In the genomic region with DNA sequence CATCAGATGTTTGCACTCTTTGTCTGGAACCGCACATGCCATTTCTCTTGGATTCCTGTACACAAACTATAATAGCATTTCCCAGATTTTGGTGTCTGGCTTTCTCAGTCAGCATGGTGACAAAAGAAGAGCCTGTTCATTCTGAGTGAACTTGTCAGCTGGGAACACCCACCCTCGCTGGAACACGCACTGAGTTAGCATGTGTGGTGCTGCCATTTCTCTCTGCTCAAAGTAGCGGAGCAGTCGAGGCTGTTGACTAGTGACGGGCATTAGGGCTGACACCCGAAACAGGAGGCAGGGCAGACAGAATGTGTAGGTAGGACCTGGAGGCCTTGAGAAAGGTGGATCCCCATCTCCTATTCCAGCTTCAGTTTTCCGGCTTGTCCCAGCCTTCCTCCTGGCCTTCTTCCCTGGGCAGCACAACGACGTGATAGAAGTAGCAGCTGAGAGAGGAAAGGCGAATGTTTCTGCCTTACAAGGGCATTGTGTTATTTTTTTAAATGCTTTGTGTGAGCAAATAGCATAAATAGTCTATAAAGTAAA, we compare ENCODE assay signal across 15 cellular contexts.
A peak's percentile ranks its signal among the peaks of the same experiment; 100 is the strongest.
DNase-seq lines count a peak whose midpoint lies in the region; ATAC-seq and TF ChIP-seq lines count a peak whose summit lies in the region.
"Had no signal": no experiment of that assay in that cellular context is flagged by ENCODE, and none has a peak within 500 bp of the region (broad histone marks: within the 10 kb centered on the region; RNA-seq: fewer than 3 reads in every experiment).

No MANE protein-coding gene starts in this region.

- no peak overlapping the region for H3K4me3 ChIP-seq in psoas muscle

- H3K4me1 Mint-ChIP-seq in CD14-positive monocyte = peaks cover 36% of the 10 kb centered on the region
- peaks cover 30% of the 10 kb centered on the region for H3K4me1 Mint-ChIP-seq in WTC11

- POLR2A ChIA-PET in WTC11 (lab: Charles Lee) = interaction anchor here (1.3 kb wide), 1 partner anchor 24 kb away, joined by 4 read pairs; no protein-coding TSS in a partner anchor

- H3K4me3 Mint-ChIP-seq in CD14-positive monocyte (no peak overlapping the region), WTC11 (no peak overlapping the region)
- H3K4me3 Mint-ChIP-seq: activated T-cell treated with anti-CD3 and anti-CD28 coated beads, Interleukin-2, amount 50 U/mL, for 24 hours had no signal

- H3K9me3 Mint-ChIP-seq in CD14-positive monocyte = no peaks in the 10 kb centered on the region
- no peaks in the 10 kb centered on the region for H3K9me3 Mint-ChIP-seq in WTC11
- H3K9me3 Mint-ChIP-seq: activated T-cell treated with anti-CD3 and anti-CD28 coated beads, Interleukin-2, amount 50 U/mL, for 24 hours had no signal

- H3K36me3 Mint-ChIP-seq in CD14-positive monocyte = no peaks in the 10 kb centered on the region
- H3K36me3 Mint-ChIP-seq in WTC11 = no peaks in the 10 kb centered on the region

- no peak for TF ChIP-seq CTCF in CD14-positive monocyte (IDR thresholded peaks at IDR 0.05)
- TF ChIP-seq CTCF in WTC11 (IDR thresholded peaks at IDR 0.05) = no peak
- TF ChIP-seq CTCF in psoas muscle (IDR thresholded peaks at IDR 0.05) = no peak

- H3K27me3 Mint-ChIP-seq in CD14-positive monocyte (ENCODE audit: low read depth in 3 of 3) (peaks cover 0 to 1% (median 0%) of the 10 kb centered on the region in 3 donors), WTC11 (ENCODE audit: low read depth) (no peaks in the 10 kb centered on the region; the same call in 1 of the 2 replicates)

- DNase-seq in CD14-positive monocyte (ENCODE audit: low spot score) = no peak
- no peak for DNase-seq in WTC11 (ENCODE audit: low spot score)
- peak; percentile 25 for DNase-seq in iPS-NIHi7 (ENCODE audit: extremely low spot score)
- DNase-seq in psoas muscle = no peak
- no peak for DNase-seq in NCI-H2029 treated with DMSO at 0.1 percent for 48 hours (lab: John Stamatoyannopoulos, UW)
- DNase-seq: activated CD4-positive, CD25-positive, alpha-beta regulatory T cell treated with anti-CD3 and anti-CD28 coated beads, Interleukin-2, amount 50 U/mL, for 72 hours; activated T-cell treated with anti-CD3 and anti-CD28 coated beads, Interleukin-2, amount 50 U/mL, for 24 hours; DMS79 treated with DMSO at 0.1 percent for 48 hours; NCI-H2107 had no signal

- peak; percentile 52 for ATAC-seq in WTC11
- no peak for ATAC-seq in psoas muscle
- no peak for ATAC-seq in HG03469 (IDR thresholded peaks at IDR 0.05; ENCODE audit: unreplicated experiment)
- no peak for ATAC-seq in HG03460 (IDR thresholded peaks at IDR 0.05; ENCODE audit: unreplicated experiment)
- no peak for ATAC-seq in HG02840 (IDR thresholded peaks at IDR 0.05; ENCODE audit: low FRiP score, unreplicated experiment)

- no peaks in the 10 kb centered on the region for H3K36me3 ChIP-seq in psoas muscle (ENCODE audit: insufficient read depth in 1 of 2, low read depth in 1 of 2)
- H3K36me3 ChIP-seq: neutrophil had no signal

- H3K4me1 ChIP-seq in psoas muscle = peaks cover 47% of the 10 kb centered on the region

- H3K27me3 ChIP-seq in psoas muscle (ENCODE audit: insufficient read depth in 3 of 3, low read length in 2 of 3) = no peaks in the 10 kb centered on the region
- H3K27me3 ChIP-seq: foreskin keratinocyte, neutrophil had no signal

- H3K27ac Mint-ChIP-seq in CD14-positive monocyte = peak overlapping the region in 4 of 7 donors; percentile 6 to 77 (median 48)
- H3K27ac Mint-ChIP-seq in WTC11 = no peak overlapping the region
- H3K27ac Mint-ChIP-seq: activated T-cell treated with anti-CD3 and anti-CD28 coated beads, Interleukin-2, amount 50 U/mL, for 24 hours had no signal

- H3K27ac ChIP-seq in psoas muscle = peak overlapping the region; percentile 27
- H3K27ac ChIP-seq: foreskin keratinocyte, HL-60, neutrophil had no signal

- no peaks in the 10 kb centered on the region for H3K9me3 ChIP-seq in psoas muscle
- H3K9me3 ChIP-seq: neutrophil had no signal

- intact Hi-C loops in CD14-positive monocyte (cut with micrococcal nuclease) = loop anchor here in 1 of 2 donors (10.0 kb wide), 1 partner anchor 92 kb away; no protein-coding TSS in a partner anchor
- intact Hi-C loops in psoas muscle (cut with DNase I) = loop anchor here in 1 of 2 donors (5.0 kb wide), 1 partner anchor 64 kb away; no protein-coding TSS in a partner anchor

- WGBS in psoas muscle, 3 donors = 60 to 75% (median 66%) methylated on average over 11 of the region's 11 CpGs

- CTCF ChIA-PET in WTC11 (lab: Charles Lee) = interaction anchor here (0.7 to 1.0 kb wide), 2 partner anchors 44 to 448 kb away, joined by 3 to 4 read pairs; no protein-coding TSS in a partner anchor

TF ChIP-seq in WTC11, 78 proteins besides CTCF, POLR2A, EP300 and RAD21:
- no peak for TF ChIP-seq ZNF671 (CRISPR knock-in tag; IDR thresholded peaks at IDR 0.05)
- TF ChIP-seq, protein P1, sequence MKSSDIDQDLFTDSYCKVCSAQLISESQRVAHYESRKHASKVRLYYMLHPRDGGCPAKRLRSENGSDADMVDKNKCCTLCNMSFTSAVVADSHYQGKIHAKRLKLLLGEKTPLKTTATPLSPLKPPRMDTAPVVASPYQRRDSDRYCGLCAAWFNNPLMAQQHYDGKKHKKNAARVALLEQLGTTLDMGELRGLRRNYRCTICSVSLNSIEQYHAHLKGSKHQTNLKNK (CRISPR knock-in tag; IDR thresholded peaks at IDR 0.05) = no peak
TF ChIP-seq in WTC11: peak in this region for 0.
